Comparison of ENCODE assay signal across 16 cellular contexts in the genomic region with DNA sequence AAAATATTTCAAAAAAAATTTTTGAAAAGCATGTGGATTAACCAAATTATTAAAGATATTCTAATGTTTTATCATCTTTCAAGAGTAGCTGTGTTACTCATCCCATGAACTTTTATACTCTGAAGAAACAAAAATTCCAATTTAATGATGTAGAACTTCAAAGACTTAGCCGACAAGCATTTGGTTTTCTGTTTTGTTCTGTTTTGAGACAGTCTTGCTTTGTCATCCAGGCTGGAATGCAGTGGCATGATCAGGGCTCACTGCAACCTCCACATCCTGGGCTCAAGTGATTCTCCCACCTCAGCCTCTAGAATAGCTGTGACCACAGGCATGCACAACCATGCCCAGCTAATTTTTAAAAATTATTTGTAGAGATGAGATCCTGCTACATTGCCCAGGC. TPM values are rescaled to one million over a fixed set of nuclear protein-coding genes. Genes with fewer than 3 reads are reported as not detected.
DNase-seq lines count a peak whose midpoint lies in the region; ATAC-seq and TF ChIP-seq lines count a peak whose summit lies in the region.
"Had no signal": no experiment of that assay in that cellular context is flagged by ENCODE, and none has a peak within 500 bp of the region (broad histone marks: within the 10 kb centered on the region; RNA-seq: fewer than 3 reads in every experiment).

No MANE protein-coding gene starts in this region.

- H3K27me3 ChIP-seq in BJ (ENCODE audit: control insufficient read depth, insufficient read depth, low read length) (no peaks in the 10 kb centered on the region), MG63 (no peaks in the 10 kb centered on the region), mesenchymal stem cell (ENCODE audit: control insufficient read depth in 1 of 2, insufficient read depth in 1 of 2, low read length in 2 of 2) (no peaks in the 10 kb centered on the region)
- H3K27me3 ChIP-seq: right atrium auricular region had no signal

- no peak overlapping the region for H2BK15ac ChIP-seq in mesenchymal stem cell (ENCODE audit: low read depth, poor library complexity, severe bottlenecking)

- H3K9me3 Mint-ChIP-seq in osteocyte (ENCODE audit: unreplicated experiment), result no peaks in the 10 kb centered on the region
- H3K9me3 Mint-ChIP-seq: activated naive CD4-positive, alpha-beta T cell treated with anti-CD3 and anti-CD28 coated beads for 36 hours; CD4-positive, alpha-beta memory T cell had no signal

- H3K4me3 Mint-ChIP-seq in osteocyte (ENCODE audit: unreplicated experiment), result no peak overlapping the region
- H3K4me3 Mint-ChIP-seq: activated naive CD4-positive, alpha-beta T cell treated with anti-CD3 and anti-CD28 coated beads for 36 hours; CD4-positive, alpha-beta memory T cell had no signal

- H3K36me3 ChIP-seq in BJ (ENCODE audit: control insufficient read depth, insufficient read depth, low read length) (no peaks in the 10 kb centered on the region), MG63 (no peaks in the 10 kb centered on the region), mesenchymal stem cell (ENCODE audit: control insufficient read depth in 1 of 2, insufficient read depth in 2 of 2, low read depth in 1 of 2, low read length in 2 of 2) (no peaks in the 10 kb centered on the region)
- H3K36me3 ChIP-seq: right atrium auricular region had no signal

- WGBS in mesenchymal stem cell, result 11% methylated on average over 1 of the region's 1 CpG

- H3K27ac ChIP-seq in mesenchymal stem cell (ENCODE audit: low read length, poor library complexity, severe bottlenecking), result peak overlapping the region; percentile 59
- H3K27ac ChIP-seq: right atrium auricular region had no signal

- CTCF ChIA-PET in BJ (lab: Yijun Ruan, JAX), result interaction anchor here (1.3 kb wide), 1 partner anchor 16 kb away, joined by 6 read pairs; no protein-coding TSS in a partner anchor

- H4K91ac ChIP-seq in mesenchymal stem cell (ENCODE audit: low read length), result no peak overlapping the region

- H3K4me1 ChIP-seq in mesenchymal stem cell (ENCODE audit: control insufficient read depth, insufficient read depth, low read depth, low read length), result peaks cover 1% of the 10 kb centered on the region
- H3K4me1 ChIP-seq: right atrium auricular region had no signal

- H3K4me2 ChIP-seq in mesenchymal stem cell (ENCODE audit: low read length, poor library complexity, severe bottlenecking), result no peak overlapping the region

- peaks cover 25% of the 10 kb centered on the region for H3K27me3 Mint-ChIP-seq in osteocyte (ENCODE audit: unreplicated experiment)

- DNase-seq in BJ (ENCODE audit: low read depth) (peak; percentile 67), MG63 (peak; percentile 77), cardiac fibroblast (ENCODE audit: low read depth in 2 of 2) (peak; percentile 23 to 93), mesenchymal stem cell (peak; percentile 24), osteocyte (ENCODE audit: extremely low spot score, unreplicated experiment) (no peak), left colon (no peak)
- DNase-seq in activated CD8-positive, alpha-beta memory T cell treated with anti-CD3 and anti-CD28 coated beads for 24 hours, result no peak
- DNase-seq: activated naive CD4-positive, alpha-beta T cell treated with anti-CD3 and anti-CD28 coated beads for 36 hours; CD4-positive, alpha-beta memory T cell; cerebellar nuclear complex; NCI-H1694; NCI-H524 treated with DMSO at 0.1 percent for 48 hours; RPMI8226; stimulated activated naive CD8-positive, alpha-beta T cell treated with anti-CD3 and anti-CD28 coated beads, Interleukin-15, Interleukin-2, amounts not matched to agents 100 U/mL and 50 U/mL, for 24 hours had no signal

- H3K36me3 Mint-ChIP-seq in osteocyte (ENCODE audit: unreplicated experiment), result no peaks in the 10 kb centered on the region
- H3K36me3 Mint-ChIP-seq: CD4-positive, alpha-beta memory T cell had no signal

- H3K4me1 Mint-ChIP-seq in osteocyte (ENCODE audit: unreplicated experiment), result no peaks in the 10 kb centered on the region
- H3K4me1 Mint-ChIP-seq: CD4-positive, alpha-beta memory T cell had no signal

- no peak overlapping the region for H3K18ac ChIP-seq in mesenchymal stem cell (ENCODE audit: low read depth in 1 of 2, low read length in 2 of 2)

- no peak overlapping the region for H2BK120ac ChIP-seq in mesenchymal stem cell (ENCODE audit: low read depth, low read length)

- no peak overlapping the region for H2BK5ac ChIP-seq in mesenchymal stem cell (ENCODE audit: low read depth, low read length, poor library complexity, severe bottlenecking)

- H3K4me3 ChIP-seq in BJ (ENCODE audit: low read depth, low read length), result no peak overlapping the region
- H3K4me3 ChIP-seq in MG63, result no peak overlapping the region
- H3K4me3 ChIP-seq in cardiac fibroblast (replicated peaks in 1 of 2; ENCODE audit: low read depth in 2 of 2, low read length in 2 of 2), result no peak overlapping the region
- H3K4me3 ChIP-seq in mesenchymal stem cell (ENCODE audit: insufficient read depth in 1 of 2, low read depth in 1 of 2, low read length in 2 of 2), result no peak overlapping the region
- H3K4me3 ChIP-seq: right atrium auricular region had no signal

- no peak overlapping the region for H2AFZ ChIP-seq in mesenchymal stem cell (ENCODE audit: low read depth, low read length)

- no peak overlapping the region for H3K14ac ChIP-seq in mesenchymal stem cell (ENCODE audit: low read length in 2 of 2)

- no peak overlapping the region for H2AK5ac ChIP-seq in mesenchymal stem cell (ENCODE audit: low read length, severe bottlenecking)

- ATAC-seq in GM18909 (IDR thresholded peaks at IDR 0.05; ENCODE audit: poor library complexity, unreplicated experiment) (no peak), left colon (no peak)
- ATAC-seq: stimulated activated naive CD8-positive, alpha-beta T cell treated with anti-CD3 and anti-CD28 coated beads, Interleukin-15, Interleukin-2, amounts not matched to agents 100 U/mL and 50 U/mL, for 24 hours had no signal

- no peak for TF ChIP-seq CTCF in BJ (IDR thresholded peaks at IDR 0.05; ENCODE audit: insufficient read depth, low read depth, low read length)
- no peak for TF ChIP-seq CTCF in cardiac fibroblast (IDR thresholded peaks at IDR 0.05; ENCODE audit: low read depth, low read length)
- no peak for TF ChIP-seq CTCF in osteocyte (IDR thresholded peaks at IDR 0.05)

- H3K79me1 ChIP-seq in mesenchymal stem cell (replicated peaks; ENCODE audit: low read length, poor library complexity, severe bottlenecking), result no peaks in the 10 kb centered on the region

- H3K4ac ChIP-seq in mesenchymal stem cell (ENCODE audit: low read depth in 1 of 2, low read length in 2 of 2), result no peak overlapping the region

- H3K9me3 ChIP-seq in MG63 (no peaks in the 10 kb centered on the region), mesenchymal stem cell (ENCODE audit: control insufficient read depth, low read length) (no peaks in the 10 kb centered on the region)
- H3K9me3 ChIP-seq: right atrium auricular region had no signal

- intact Hi-C loops in left colon (cut with DNase I, micrococcal nuclease), result no loop called here

- no peak overlapping the region for H2BK12ac ChIP-seq in mesenchymal stem cell (ENCODE audit: low read length in 2 of 2)

- no peak overlapping the region for H3K23ac ChIP-seq in mesenchymal stem cell (ENCODE audit: low read length in 2 of 2)

- POLR2A ChIA-PET in BJ (lab: Charles Lee), result interaction anchor here (0.7 kb wide), 1 partner anchor 515 kb away, joined by 3 read pairs; no protein-coding TSS in a partner anchor

- H3K9ac ChIP-seq in mesenchymal stem cell (ENCODE audit: low read length), result peak overlapping the region; percentile 51

- H3K27ac Mint-ChIP-seq in osteocyte (ENCODE audit: unreplicated experiment), result no peak overlapping the region
- H3K27ac Mint-ChIP-seq: activated naive CD4-positive, alpha-beta T cell treated with anti-CD3 and anti-CD28 coated beads for 36 hours; CD4-positive, alpha-beta memory T cell had no signal

- no peak overlapping the region for H4K8ac ChIP-seq in mesenchymal stem cell (ENCODE audit: low read length)

RNA-seq across cellular contexts. Expression of gene LCOR, which starts 17.8 kb away (rescaled TPM):
- polyA plus RNA-seq in BJ (2011; rRNA removed), result 4.9 and 9.3 TPM in 2 replicates
- 15.5 and 19.9 TPM in 2 replicates for polyA minus RNA-seq in BJ (2011; rRNA and poly(A)+ RNA removed)
- total RNA-seq in MG63 (2014; rRNA removed; shearing (Covaris generic); ENCODE audit: low replicate concordance), result 4.3 and 6.8 TPM in 2 replicates
- polyA plus RNA-seq in mesenchymal stem cell (2013, experiment 1 of 2), result 8.9 TPM
- polyA plus RNA-seq in mesenchymal stem cell (2013, experiment 2 of 2), result 9.6 TPM
- total RNA-seq in osteocyte (22.6 and 26.8 TPM in 2 replicates), left colon (10 to 100 TPM; 82.4 to 93.7 TPM)

Comparison
In these comparisons a context has a peak if more than half of its experiments do, and no peak if none do; other contexts are left out.
1. DNase-seq: peak in BJ (single experiment), MG63 (single experiment), cardiac fibroblast (2 of 2) and mesenchymal stem cell (single experiment); none in activated CD8-positive, alpha-beta memory T cell treated with anti-CD3 and anti-CD28 coated beads for 24 hours (single experiment), osteocyte (single experiment) and left colon (0 of 2).